23 cellular contexts compared by ENCODE assay signal in the genomic region with DNA sequence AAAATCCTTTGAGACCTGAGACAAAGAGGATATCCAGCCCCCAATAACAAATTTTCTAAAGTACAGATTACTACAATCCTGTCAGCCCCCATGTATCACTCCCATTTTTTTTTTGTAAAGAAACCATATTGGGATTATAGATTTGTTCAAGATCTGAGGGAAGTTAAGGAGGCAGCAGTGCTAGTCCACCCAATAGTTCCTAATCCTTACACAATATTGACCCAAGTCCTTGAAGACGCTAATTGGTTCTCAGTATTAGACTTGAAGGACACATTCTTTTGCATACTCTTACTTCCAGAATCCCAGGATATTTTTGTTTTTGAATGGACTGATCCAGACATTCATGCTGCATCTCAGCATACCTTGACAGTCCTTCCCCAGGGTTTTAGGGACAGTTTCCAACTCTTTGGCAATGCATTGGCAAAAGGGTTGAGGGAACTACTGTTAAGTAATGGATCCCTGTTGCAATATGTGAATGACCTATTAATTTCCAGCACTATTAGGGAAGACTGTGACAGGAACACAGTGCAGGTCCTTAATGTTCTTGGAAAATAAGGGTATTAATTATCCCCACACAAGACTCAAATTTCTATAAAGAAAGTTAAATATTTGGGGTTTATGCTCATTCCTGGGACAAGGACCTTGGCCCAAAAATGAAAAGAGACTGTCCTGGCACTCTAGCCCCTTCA.
"Had no signal": no experiment of that assay in that cellular context is flagged by ENCODE, and none has a peak within 500 bp of the region (broad histone marks: within the 10 kb centered on the region; RNA-seq: fewer than 3 reads in every experiment).

No MANE protein-coding gene starts in this region.

- H3K27me3 ChIP-seq: colonic mucosa, dorsolateral prefrontal cortex, esophagus muscularis mucosa, esophagus squamous epithelium, foreskin keratinocyte, gastrocnemius medialis, gastroesophageal sphincter, heart left ventricle had no signal

- H3K36me3 ChIP-seq: colonic mucosa, esophagus muscularis mucosa, esophagus squamous epithelium, gastrocnemius medialis, gastroesophageal sphincter, heart left ventricle had no signal

- DNase-seq: colonic mucosa; cortex of kidney; dermis blood vessel endothelial cell; dorsolateral prefrontal cortex; effector CD4-positive, alpha-beta T cell; effector CD8-positive, alpha-beta T cell; effector memory CD4-positive, alpha-beta T cell; effector memory CD8-positive, alpha-beta T cell; endodermal cell; erythroblast; esophagus squamous epithelium; foreskin fibroblast; foreskin keratinocyte; foreskin melanocyte; gastrocnemius medialis; glutamatergic neuron; head of caudate nucleus; heart left ventricle had no signal

- H3K9me3 ChIP-seq: colonic mucosa, esophagus muscularis mucosa, esophagus squamous epithelium, gastrocnemius medialis, gastroesophageal sphincter, heart left ventricle had no signal

- ATAC-seq: effector memory CD8-positive, alpha-beta T cell; esophagus mucosa; gastrocnemius medialis; gastroesophageal sphincter; heart left ventricle had no signal

- H3K4me3 ChIP-seq: colonic mucosa, coronary artery, dorsolateral prefrontal cortex, esophagus muscularis mucosa, esophagus squamous epithelium, gastrocnemius medialis, gastroesophageal sphincter, heart left ventricle had no signal

- H3K27ac ChIP-seq: colonic mucosa, coronary artery, dorsolateral prefrontal cortex, epithelial cell of prostate, esophagus muscularis mucosa, esophagus squamous epithelium, foreskin keratinocyte, gastrocnemius medialis, gastroesophageal sphincter, heart left ventricle had no signal

- H3K4me1 ChIP-seq: colonic mucosa, esophagus muscularis mucosa, esophagus squamous epithelium, foreskin keratinocyte, gastrocnemius medialis, gastroesophageal sphincter, heart left ventricle had no signal
